ENCODE assay signal across 1 cellular context in genomic region chr17:47948706-47949196, GRCh38.
TF ChIP-seq lines count a peak whose summit lies in the region.

No MANE protein-coding gene starts in this region.

TF ChIP-seq in HepG2, 621 proteins besides CTCF, POLR2A, EP300 and RAD21 (continued from another document and continues in another):
- TF ChIP-seq TSC22D2 (CRISPR knock-in tag; IDR thresholded peaks at IDR 0.05; ENCODE audit: borderline replicate concordance) = no peak
- TF ChIP-seq ZNF687 (CRISPR knock-in tag; IDR thresholded peaks at IDR 0.05) = peak; percentile 86
- no peak for TF ChIP-seq ZNF775 (CRISPR knock-in tag; IDR thresholded peaks at IDR 0.05; ENCODE audit: borderline replicate concordance)
- TF ChIP-seq RARG (CRISPR knock-in tag; IDR thresholded peaks at IDR 0.05; ENCODE audit: low read depth) = no peak
- TF ChIP-seq BHLHE40 (IDR thresholded peaks at IDR 0.05; ENCODE audit: low read length) = peak; percentile 41; the same call in 1 of the 2 replicates
- peak; percentile 87 for TF ChIP-seq RXRA (CRISPR knock-in tag; IDR thresholded peaks at IDR 0.05)
- no peak for TF ChIP-seq NBN (conservative IDR thresholded peaks at IDR 0.05)
- TF ChIP-seq NR2F1 (CRISPR knock-in tag; IDR thresholded peaks at IDR 0.05) = 0 out of 4 replicates have a peak, but pooled peaks of 1 of the 2 experiments have one; percentile 13
- no peak for TF ChIP-seq MAF1 (CRISPR knock-in tag; IDR thresholded peaks at IDR 0.05; ENCODE audit: borderline replicate concordance)
- no peak for TF ChIP-seq ZSCAN20 (CRISPR knock-in tag; IDR thresholded peaks at IDR 0.05; ENCODE audit: borderline replicate concordance)
- no peak for TF ChIP-seq SMYD3 (CRISPR knock-in tag; IDR thresholded peaks at IDR 0.05)
- no peak for TF ChIP-seq KDM5B (CRISPR knock-in tag; IDR thresholded peaks at IDR 0.05; ENCODE audit: borderline replicate concordance)
- no peak for TF ChIP-seq ZNF629 (CRISPR knock-in tag; conservative IDR thresholded peaks at IDR 0.05)
- no peak for TF ChIP-seq SNAPC5 (CRISPR knock-in tag; IDR thresholded peaks at IDR 0.05; ENCODE audit: borderline replicate concordance)
- TF ChIP-seq, protein P1, sequence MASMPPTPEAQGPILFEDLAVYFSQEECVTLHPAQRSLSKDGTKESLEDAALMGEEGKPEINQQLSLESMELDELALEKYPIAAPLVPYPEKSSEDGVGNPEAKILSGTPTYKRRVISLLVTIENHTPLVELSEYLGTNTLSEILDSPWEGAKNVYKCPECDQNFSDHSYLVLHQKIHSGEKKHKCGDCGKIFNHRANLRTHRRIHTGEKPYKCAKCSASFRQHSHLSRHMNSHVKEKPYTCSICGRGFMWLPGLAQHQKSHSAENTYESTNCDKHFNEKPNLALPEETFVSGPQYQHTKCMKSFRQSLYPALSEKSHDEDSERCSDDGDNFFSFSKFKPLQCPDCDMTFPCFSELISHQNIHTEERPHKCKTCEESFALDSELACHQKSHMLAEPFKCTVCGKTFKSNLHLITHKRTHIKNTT (CRISPR knock-in tag; IDR thresholded peaks at IDR 0.05) = no peak
- TF ChIP-seq RERE (CRISPR knock-in tag; IDR thresholded peaks at IDR 0.05; ENCODE audit: low read depth) = no peak; the same call in 1 of the 2 replicates
- no peak; the same call in 1 of the 2 replicates for TF ChIP-seq NR2C2 (CRISPR knock-in tag; IDR thresholded peaks at IDR 0.05; ENCODE audit: borderline replicate concordance)
- 0 out of 2 replicates have a peak, but pooled peaks have one; percentile 25 for TF ChIP-seq DMTF1 (CRISPR knock-in tag; IDR thresholded peaks at IDR 0.05)
- no peak; the same call in 1 of the 2 replicates for TF ChIP-seq POLR2AphosphoS5 (IDR thresholded peaks at IDR 0.05; ENCODE audit: low read depth, low read length)
- TF ChIP-seq JARID2 (CRISPR knock-in tag; IDR thresholded peaks at IDR 0.05; ENCODE audit: insufficient replicate concordance) = no peak
- no peak for TF ChIP-seq ZNF225 (CRISPR knock-in tag; IDR thresholded peaks at IDR 0.05)
- no peak for TF ChIP-seq ZNF292 (CRISPR knock-in tag; IDR thresholded peaks at IDR 0.05; ENCODE audit: borderline replicate concordance, low read depth)
- TF ChIP-seq ARNT (IDR thresholded peaks at IDR 0.05) = no peak
- TF ChIP-seq KDM5A (IDR thresholded peaks at IDR 0.05; ENCODE audit: borderline replicate concordance, low read length) = no peak
- TF ChIP-seq MAFG (CRISPR knock-in tag; IDR thresholded peaks at IDR 0.05) = no peak
- TF ChIP-seq SOX5 (CRISPR knock-in tag; IDR thresholded peaks at IDR 0.05; ENCODE audit: borderline replicate concordance) = peak; percentile 61
- peak; percentile 65; the same call in 1 of the 2 replicates for TF ChIP-seq TFDP1 (CRISPR knock-in tag; IDR thresholded peaks at IDR 0.05; ENCODE audit: borderline replicate concordance)
- TF ChIP-seq SOX6 (IDR thresholded peaks at IDR 0.05) = no peak
- TF ChIP-seq SOX6 (CRISPR knock-in tag; IDR thresholded peaks at IDR 0.05) = no peak
- TF ChIP-seq, protein P2, sequence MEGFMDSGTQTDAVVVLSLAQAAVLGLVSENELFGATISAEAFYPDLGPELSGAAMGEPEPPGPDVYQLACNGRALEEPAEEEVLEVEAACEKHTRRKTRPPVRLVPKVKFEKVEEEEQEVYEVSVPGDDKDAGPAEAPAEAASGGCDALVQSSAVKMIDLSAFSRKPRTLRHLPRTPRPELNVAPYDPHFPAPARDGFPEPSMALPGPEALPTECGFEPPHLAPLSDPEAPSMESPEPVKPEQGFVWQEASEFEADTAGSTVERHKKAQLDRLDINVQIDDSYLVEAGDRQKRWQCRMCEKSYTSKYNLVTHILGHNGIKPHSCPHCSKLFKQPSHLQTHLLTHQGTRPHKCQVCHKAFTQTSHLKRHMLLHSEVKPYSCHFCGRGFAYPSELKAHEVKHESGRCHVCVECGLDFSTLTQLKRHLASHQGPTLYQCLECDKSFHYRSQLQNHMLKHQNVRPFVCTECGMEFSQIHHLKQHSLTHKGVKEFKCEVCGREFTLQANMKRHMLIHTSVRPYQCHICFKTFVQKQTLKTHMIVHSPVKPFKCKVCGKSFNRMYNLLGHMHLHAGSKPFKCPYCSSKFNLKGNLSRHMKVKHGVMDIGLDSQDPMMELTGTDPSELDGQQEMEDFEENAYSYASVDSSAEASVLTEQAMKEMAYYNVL (CRISPR knock-in tag; IDR thresholded peaks at IDR 0.05; ENCODE audit: borderline replicate concordance) = peak; percentile 37; the same call in 1 of the 2 replicates
- TF ChIP-seq ISL2 (CRISPR knock-in tag; IDR thresholded peaks at IDR 0.05) = no peak
- TF ChIP-seq HOXA5 (CRISPR knock-in tag; IDR thresholded peaks at IDR 0.05) = no peak
- TF ChIP-seq, protein P3, sequence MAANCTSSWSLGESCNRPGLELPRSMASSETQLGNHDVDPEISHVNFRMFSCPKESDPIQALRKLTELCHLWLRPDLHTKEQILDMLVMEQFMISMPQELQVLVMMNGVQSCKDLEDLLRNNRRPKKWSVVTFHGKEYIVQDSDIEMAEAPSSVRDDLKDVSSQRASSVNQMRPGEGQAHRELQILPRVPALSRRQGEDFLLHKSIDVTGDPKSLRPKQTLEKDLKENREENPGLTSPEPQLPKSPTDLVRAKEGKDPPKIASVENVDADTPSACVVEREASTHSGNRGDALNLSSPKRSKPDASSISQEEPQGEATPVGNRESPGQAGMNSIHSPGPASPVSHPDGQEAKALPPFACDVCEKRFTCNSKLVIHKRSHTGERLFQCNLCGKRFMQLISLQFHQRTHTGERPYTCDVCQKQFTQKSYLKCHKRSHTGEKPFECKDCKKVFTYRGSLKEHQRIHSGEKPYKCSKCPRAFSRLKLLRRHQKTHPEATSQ (CRISPR knock-in tag; IDR thresholded peaks at IDR 0.05; ENCODE audit: borderline replicate concordance) = no peak
- TF ChIP-seq ETV5 (CRISPR knock-in tag; IDR thresholded peaks at IDR 0.05; ENCODE audit: borderline replicate concordance) = peak; percentile 67; the same call in 1 of the 2 replicates
- TF ChIP-seq DNMT3B (CRISPR knock-in tag; conservative IDR thresholded peaks at IDR 0.05) = no peak
- TF ChIP-seq NFE2L2 (IDR thresholded peaks at IDR 0.05; ENCODE audit: low read length) = no peak; the same call in 1 of the 2 replicates
- TF ChIP-seq, protein P4, sequence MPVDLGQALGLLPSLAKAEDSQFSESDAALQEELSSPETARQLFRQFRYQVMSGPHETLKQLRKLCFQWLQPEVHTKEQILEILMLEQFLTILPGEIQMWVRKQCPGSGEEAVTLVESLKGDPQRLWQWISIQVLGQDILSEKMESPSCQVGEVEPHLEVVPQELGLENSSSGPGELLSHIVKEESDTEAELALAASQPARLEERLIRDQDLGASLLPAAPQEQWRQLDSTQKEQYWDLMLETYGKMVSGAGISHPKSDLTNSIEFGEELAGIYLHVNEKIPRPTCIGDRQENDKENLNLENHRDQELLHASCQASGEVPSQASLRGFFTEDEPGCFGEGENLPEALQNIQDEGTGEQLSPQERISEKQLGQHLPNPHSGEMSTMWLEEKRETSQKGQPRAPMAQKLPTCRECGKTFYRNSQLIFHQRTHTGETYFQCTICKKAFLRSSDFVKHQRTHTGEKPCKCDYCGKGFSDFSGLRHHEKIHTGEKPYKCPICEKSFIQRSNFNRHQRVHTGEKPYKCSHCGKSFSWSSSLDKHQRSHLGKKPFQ (CRISPR knock-in tag; IDR thresholded peaks at IDR 0.05; ENCODE audit: insufficient replicate concordance) = peak; percentile 9
- peak; percentile 70 for TF ChIP-seq HDAC1 (CRISPR knock-in tag; IDR thresholded peaks at IDR 0.05)
- peak; percentile 70 for TF ChIP-seq FOXA3 (CRISPR knock-in tag; IDR thresholded peaks at IDR 0.05)
- TF ChIP-seq, protein P5, sequence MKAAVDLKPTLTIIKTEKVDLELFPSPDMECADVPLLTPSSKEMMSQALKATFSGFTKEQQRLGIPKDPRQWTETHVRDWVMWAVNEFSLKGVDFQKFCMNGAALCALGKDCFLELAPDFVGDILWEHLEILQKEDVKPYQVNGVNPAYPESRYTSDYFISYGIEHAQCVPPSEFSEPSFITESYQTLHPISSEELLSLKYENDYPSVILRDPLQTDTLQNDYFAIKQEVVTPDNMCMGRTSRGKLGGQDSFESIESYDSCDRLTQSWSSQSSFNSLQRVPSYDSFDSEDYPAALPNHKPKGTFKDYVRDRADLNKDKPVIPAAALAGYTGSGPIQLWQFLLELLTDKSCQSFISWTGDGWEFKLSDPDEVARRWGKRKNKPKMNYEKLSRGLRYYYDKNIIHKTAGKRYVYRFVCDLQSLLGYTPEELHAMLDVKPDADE (CRISPR knock-in tag; IDR thresholded peaks at IDR 0.05) = no peak
- no peak for TF ChIP-seq RELA (CRISPR knock-in tag; IDR thresholded peaks at IDR 0.05)
- no peak for TF ChIP-seq KLF9 (CRISPR knock-in tag; IDR thresholded peaks at IDR 0.05; ENCODE audit: low read depth)
